Comparison of ENCODE assay signal across 1 cellular context in genomic region chr7:158828343-158829020, GRCh38.
TF ChIP-seq lines count a peak whose summit lies in the region.

No MANE protein-coding gene starts in this region.

TF ChIP-seq in K562, 482 proteins besides CTCF, POLR2A, EP300 and RAD21 (continued from another document and continues in another):
- TF ChIP-seq CREB3 (tag; conservative IDR thresholded peaks at IDR 0.05; ENCODE audit: low read depth) (no peak), RREB1 (CRISPR knock-in tag; IDR thresholded peaks at IDR 0.05) (no peak), ZNF174 (CRISPR knock-in tag; IDR thresholded peaks at IDR 0.05) (no peak), CHCHD3 (CRISPR knock-in tag; IDR thresholded peaks at IDR 0.05) (no peak), NFRKB (IDR thresholded peaks at IDR 0.05; ENCODE audit: low read depth) (no peak), HDAC1 (IDR thresholded peaks at IDR 0.05) (no peak; a peak in 2 of 4 replicates), ASH1L (IDR thresholded peaks at IDR 0.05; ENCODE audit: borderline replicate concordance, low read depth, partially characterized antibody) (no peak), TFAP4 (CRISPR knock-in tag; IDR thresholded peaks at IDR 0.05; ENCODE audit: borderline replicate concordance) (peak; percentile 64), DEAF1 (CRISPR knock-in tag; IDR thresholded peaks at IDR 0.05) (no peak), POLR3G (IDR thresholded peaks at IDR 0.05; ENCODE audit: extremely low read depth, insufficient read length, insufficient replicate concordance) (no peak), ZKSCAN1 (IDR thresholded peaks at IDR 0.05; ENCODE audit: low read depth, low read length) (peak; percentile 19; the same call in 1 of the 2 replicates), AFF4 (CRISPR knock-in tag; IDR thresholded peaks at IDR 0.05) (peak; percentile 78; the same call in 1 of the 2 replicates), BCOR (IDR thresholded peaks at IDR 0.05) (0 out of 2 replicates have a peak, but pooled peaks have one; percentile 15), ZNF134 (CRISPR knock-in tag; conservative IDR thresholded peaks at IDR 0.05) (no peak), CHD4 (IDR thresholded peaks at IDR 0.05; ENCODE audit: insufficient read depth, insufficient replicate concordance, low read depth, low read length, poor library complexity, severe bottlenecking) (peak; percentile 23), E2F5 (CRISPR knock-in tag; IDR thresholded peaks at IDR 0.05) (0 out of 2 replicates have a peak, but pooled peaks have one; percentile 41), ELF1 (tag; IDR thresholded peaks at IDR 0.05) (no peak), ZNF436 (CRISPR knock-in tag; IDR thresholded peaks at IDR 0.05) (no peak), GMEB1 (CRISPR knock-in tag; IDR thresholded peaks at IDR 0.05) (no peak), SMARCC2 (IDR thresholded peaks at IDR 0.05; ENCODE audit: low read depth) (no peak), TGIF2 (CRISPR knock-in tag; IDR thresholded peaks at IDR 0.05) (peak; percentile 82), PHF21A (IDR thresholded peaks at IDR 0.05; ENCODE audit: borderline replicate concordance, low read depth) (no peak), ZNF655 (CRISPR knock-in tag; IDR thresholded peaks at IDR 0.05) (no peak), ZBTB1 (CRISPR knock-in tag; IDR thresholded peaks at IDR 0.05; ENCODE audit: borderline replicate concordance, low read depth) (no peak), ZC3H4 (CRISPR knock-in tag; IDR thresholded peaks at IDR 0.05; ENCODE audit: borderline replicate concordance) (no peak), BRD4 (IDR thresholded peaks at IDR 0.05) (no peak; the same call in 1 of the 2 replicates), RBFOX2 (IDR thresholded peaks at IDR 0.05; ENCODE audit: low read depth, low read length) (peak; percentile 71), ATF6 (CRISPR knock-in tag; IDR thresholded peaks at IDR 0.05) (no peak), HOXB6 (CRISPR knock-in tag; IDR thresholded peaks at IDR 0.05; ENCODE audit: borderline replicate concordance) (no peak), ERF (CRISPR knock-in tag; IDR thresholded peaks at IDR 0.05) (no peak), SAP30 (IDR thresholded peaks at IDR 0.05; ENCODE audit: borderline replicate concordance, insufficient read depth, low read depth, low read length, poor library complexity, severe bottlenecking) (peak; percentile 31), ZNF584 (CRISPR knock-in tag; IDR thresholded peaks at IDR 0.05; ENCODE audit: low read depth) (no peak), POLR2G (IDR thresholded peaks at IDR 0.05; ENCODE audit: low read depth, low read length) (0 out of 2 replicates have a peak, but pooled peaks have one; percentile 34), POLR2AphosphoS2 (IDR thresholded peaks at IDR 0.05; ENCODE audit: low read length) (no peak), SIRT6 (IDR thresholded peaks at IDR 0.05; ENCODE audit: low read depth, low read length) (no peak), ZNF512 (tag; IDR thresholded peaks at IDR 0.05) (no peak), RFX5 (IDR thresholded peaks at IDR 0.05; ENCODE audit: low read depth, low read length) (no peak)
